Comparison of ENCODE assay signal across 1 cellular context in the genomic region with DNA sequence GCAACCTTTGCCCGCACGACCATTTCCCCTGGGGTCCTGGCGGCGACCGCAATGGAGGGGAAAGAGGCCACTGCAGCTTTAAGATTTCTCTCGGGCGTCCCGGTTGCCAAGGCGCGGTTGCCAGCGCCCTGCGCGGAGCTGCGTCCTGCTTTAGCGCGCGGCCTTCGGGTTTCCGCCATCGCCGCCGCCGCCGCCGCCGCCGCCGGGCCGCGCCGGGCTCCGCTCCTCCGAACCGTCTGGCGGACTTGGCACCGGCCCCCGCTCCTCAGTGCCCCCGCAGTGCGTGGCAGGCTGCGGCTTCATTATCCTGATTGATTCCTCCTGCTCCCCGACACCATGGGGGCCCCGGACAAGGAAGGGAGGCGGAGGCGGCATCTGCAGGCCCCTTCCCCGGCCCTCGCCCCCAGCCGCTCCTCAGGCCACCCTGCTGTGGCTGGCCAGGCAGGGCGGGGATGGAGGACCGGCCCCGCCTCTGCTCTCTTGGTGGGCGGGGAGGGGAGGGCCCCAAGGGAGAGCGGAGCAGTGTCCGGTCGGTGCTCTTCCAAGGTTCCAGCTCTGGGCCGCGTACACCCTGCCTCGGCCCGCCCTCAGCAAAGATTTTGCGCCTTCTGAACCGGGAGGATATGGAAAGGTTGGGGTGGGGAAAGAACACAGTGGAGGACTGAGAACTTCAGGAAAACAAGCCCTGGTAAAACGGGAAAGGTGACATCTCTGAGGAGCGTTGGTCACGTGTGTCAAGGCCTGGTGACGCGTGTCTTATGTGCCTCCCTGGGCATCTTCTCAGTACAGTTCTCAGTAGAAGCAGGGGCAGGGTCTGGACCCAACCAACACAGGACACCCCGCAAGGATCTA.
A peak's percentile ranks its signal among the peaks of the same experiment; 100 is the strongest.
TF ChIP-seq lines count a peak whose summit lies in the region.

No MANE protein-coding gene starts in this region.

TF ChIP-seq in HepG2, 621 proteins besides CTCF, POLR2A, EP300 and RAD21 (continued from another document and continues in another):
- TF ChIP-seq, protein P1, sequence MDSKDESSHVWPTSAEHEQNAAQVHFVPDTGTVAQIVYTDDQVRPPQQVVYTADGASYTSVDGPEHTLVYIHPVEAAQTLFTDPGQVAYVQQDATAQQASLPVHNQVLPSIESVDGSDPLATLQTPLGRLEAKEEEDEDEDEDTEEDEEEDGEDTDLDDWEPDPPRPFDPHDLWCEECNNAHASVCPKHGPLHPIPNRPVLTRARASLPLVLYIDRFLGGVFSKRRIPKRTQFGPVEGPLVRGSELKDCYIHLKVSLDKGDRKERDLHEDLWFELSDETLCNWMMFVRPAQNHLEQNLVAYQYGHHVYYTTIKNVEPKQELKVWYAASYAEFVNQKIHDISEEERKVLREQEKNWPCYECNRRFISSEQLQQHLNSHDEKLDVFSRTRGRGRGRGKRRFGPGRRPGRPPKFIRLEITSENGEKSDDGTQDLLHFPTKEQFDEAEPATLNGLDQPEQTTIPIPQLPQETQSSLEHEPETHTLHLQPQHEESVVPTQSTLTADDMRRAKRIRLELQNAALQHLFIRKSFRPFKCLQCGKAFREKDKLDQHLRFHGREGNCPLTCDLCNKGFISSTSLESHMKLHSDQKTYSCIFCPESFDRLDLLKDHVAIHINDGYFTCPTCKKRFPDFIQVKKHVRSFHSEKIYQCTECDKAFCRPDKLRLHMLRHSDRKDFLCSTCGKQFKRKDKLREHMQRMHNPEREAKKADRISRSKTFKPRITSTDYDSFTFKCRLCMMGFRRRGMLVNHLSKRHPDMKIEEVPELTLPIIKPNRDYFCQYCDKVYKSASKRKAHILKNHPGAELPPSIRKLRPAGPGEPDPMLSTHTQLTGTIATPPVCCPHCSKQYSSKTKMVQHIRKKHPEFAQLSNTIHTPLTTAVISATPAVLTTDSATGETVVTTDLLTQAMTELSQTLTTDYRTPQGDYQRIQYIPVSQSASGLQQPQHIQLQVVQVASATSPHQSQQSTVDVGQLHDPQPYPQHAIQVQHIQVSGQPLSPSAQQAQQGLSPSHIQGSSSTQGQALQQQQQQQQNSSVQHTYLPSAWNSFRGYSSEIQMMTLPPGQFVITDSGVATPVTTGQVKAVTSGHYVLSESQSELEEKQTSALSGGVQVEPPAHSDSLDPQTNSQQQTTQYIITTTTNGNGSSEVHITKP (CRISPR knock-in tag; IDR thresholded peaks at IDR 0.05; ENCODE audit: low read depth): no peak
- TF ChIP-seq HCFC1 (IDR thresholded peaks at IDR 0.05; ENCODE audit: low read depth, low read length) (no peak), SAP130 (CRISPR knock-in tag; IDR thresholded peaks at IDR 0.05; ENCODE audit: low read depth) (peak; percentile 46), MEF2D (CRISPR knock-in tag; IDR thresholded peaks at IDR 0.05) (0 out of 2 replicates have a peak, but pooled peaks have one; percentile 40), MIER3 (CRISPR knock-in tag; IDR thresholded peaks at IDR 0.05; ENCODE audit: borderline replicate concordance) (no peak), PHF5A (CRISPR knock-in tag; IDR thresholded peaks at IDR 0.05; ENCODE audit: low read depth, unreplicated experiment) (no peak), ETV5 (CRISPR knock-in tag; IDR thresholded peaks at IDR 0.05; ENCODE audit: borderline replicate concordance) (0 out of 2 replicates have a peak, but pooled peaks have one; percentile 2), GMEB1 (CRISPR knock-in tag; IDR thresholded peaks at IDR 0.05; ENCODE audit: borderline replicate concordance) (no peak), ZNF550 (CRISPR knock-in tag; IDR thresholded peaks at IDR 0.05; ENCODE audit: borderline replicate concordance) (0 out of 2 replicates have a peak, but pooled peaks have one; percentile 47), HNRNPLL (IDR thresholded peaks at IDR 0.05; ENCODE audit: low read depth, low read length, poor library complexity, severe bottlenecking) (peak; percentile 98), ZNF407 (CRISPR knock-in tag; IDR thresholded peaks at IDR 0.05; ENCODE audit: not compliant biosample characterization) (peak; percentile 48), ZNF546 (CRISPR knock-in tag; conservative IDR thresholded peaks at IDR 0.05) (peak; percentile 55; the same call in 1 of the 2 replicates), ZEB1 (IDR thresholded peaks at IDR 0.05; ENCODE audit: insufficient replicate concordance, low read depth) (peak; percentile 31), TFDP2 (CRISPR knock-in tag; IDR thresholded peaks at IDR 0.05) (no peak), GATA4 (IDR thresholded peaks at IDR 0.05; ENCODE audit: borderline replicate concordance, low read depth) (no peak), ZFP91 (CRISPR knock-in tag; IDR thresholded peaks at IDR 0.05; ENCODE audit: borderline replicate concordance) (peak; percentile 99), CC2D1A (CRISPR knock-in tag; IDR thresholded peaks at IDR 0.05) (no peak), DR1 (CRISPR knock-in tag; IDR thresholded peaks at IDR 0.05) (no peak)
- TF ChIP-seq, protein P2, sequence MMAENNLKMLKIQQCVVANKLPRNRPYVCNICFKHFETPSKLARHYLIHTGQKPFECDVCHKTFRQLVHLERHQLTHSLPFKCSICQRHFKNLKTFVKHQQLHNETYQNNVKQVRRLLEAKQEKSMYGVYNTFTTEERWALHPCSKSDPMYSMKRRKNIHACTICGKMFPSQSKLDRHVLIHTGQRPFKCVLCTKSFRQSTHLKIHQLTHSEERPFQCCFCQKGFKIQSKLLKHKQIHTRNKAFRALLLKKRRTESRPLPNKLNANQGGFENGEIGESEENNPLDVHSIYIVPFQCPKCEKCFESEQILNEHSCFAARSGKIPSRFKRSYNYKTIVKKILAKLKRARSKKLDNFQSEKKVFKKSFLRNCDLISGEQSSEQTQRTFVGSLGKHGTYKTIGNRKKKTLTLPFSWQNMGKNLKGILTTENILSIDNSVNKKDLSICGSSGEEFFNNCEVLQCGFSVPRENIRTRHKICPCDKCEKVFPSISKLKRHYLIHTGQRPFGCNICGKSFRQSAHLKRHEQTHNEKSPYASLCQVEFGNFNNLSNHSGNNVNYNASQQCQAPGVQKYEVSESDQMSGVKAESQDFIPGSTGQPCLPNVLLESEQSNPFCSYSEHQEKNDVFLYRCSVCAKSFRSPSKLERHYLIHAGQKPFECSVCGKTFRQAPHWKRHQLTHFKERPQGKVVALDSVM (CRISPR knock-in tag; IDR thresholded peaks at IDR 0.05): no peak
- TF ChIP-seq, protein P3, sequence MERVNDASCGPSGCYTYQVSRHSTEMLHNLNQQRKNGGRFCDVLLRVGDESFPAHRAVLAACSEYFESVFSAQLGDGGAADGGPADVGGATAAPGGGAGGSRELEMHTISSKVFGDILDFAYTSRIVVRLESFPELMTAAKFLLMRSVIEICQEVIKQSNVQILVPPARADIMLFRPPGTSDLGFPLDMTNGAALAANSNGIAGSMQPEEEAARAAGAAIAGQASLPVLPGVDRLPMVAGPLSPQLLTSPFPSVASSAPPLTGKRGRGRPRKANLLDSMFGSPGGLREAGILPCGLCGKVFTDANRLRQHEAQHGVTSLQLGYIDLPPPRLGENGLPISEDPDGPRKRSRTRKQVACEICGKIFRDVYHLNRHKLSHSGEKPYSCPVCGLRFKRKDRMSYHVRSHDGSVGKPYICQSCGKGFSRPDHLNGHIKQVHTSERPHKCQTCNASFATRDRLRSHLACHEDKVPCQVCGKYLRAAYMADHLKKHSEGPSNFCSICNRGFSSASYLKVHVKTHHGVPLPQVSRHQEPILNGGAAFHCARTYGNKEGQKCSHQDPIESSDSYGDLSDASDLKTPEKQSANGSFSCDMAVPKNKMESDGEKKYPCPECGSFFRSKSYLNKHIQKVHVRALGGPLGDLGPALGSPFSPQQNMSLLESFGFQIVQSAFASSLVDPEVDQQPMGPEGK (CRISPR knock-in tag; IDR thresholded peaks at IDR 0.05): peak; percentile 67
- TF ChIP-seq, protein P4, sequence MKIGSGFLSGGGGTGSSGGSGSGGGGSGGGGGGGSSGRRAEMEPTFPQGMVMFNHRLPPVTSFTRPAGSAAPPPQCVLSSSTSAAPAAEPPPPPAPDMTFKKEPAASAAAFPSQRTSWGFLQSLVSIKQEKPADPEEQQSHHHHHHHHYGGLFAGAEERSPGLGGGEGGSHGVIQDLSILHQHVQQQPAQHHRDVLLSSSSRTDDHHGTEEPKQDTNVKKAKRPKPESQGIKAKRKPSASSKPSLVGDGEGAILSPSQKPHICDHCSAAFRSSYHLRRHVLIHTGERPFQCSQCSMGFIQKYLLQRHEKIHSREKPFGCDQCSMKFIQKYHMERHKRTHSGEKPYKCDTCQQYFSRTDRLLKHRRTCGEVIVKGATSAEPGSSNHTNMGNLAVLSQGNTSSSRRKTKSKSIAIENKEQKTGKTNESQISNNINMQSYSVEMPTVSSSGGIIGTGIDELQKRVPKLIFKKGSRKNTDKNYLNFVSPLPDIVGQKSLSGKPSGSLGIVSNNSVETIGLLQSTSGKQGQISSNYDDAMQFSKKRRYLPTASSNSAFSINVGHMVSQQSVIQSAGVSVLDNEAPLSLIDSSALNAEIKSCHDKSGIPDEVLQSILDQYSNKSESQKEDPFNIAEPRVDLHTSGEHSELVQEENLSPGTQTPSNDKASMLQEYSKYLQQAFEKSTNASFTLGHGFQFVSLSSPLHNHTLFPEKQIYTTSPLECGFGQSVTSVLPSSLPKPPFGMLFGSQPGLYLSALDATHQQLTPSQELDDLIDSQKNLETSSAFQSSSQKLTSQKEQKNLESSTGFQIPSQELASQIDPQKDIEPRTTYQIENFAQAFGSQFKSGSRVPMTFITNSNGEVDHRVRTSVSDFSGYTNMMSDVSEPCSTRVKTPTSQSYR (CRISPR knock-in tag; IDR thresholded peaks at IDR 0.05; ENCODE audit: borderline replicate concordance): no peak
